ENCODE assay signal across 8 cellular contexts in genomic region chr17:36545465-36546417, GRCh38. TPM values are rescaled to one million over a fixed set of nuclear protein-coding genes. Genes with fewer than 3 reads are reported as not detected.
DNase-seq lines count a peak whose midpoint lies in the region; ATAC-seq and TF ChIP-seq lines count a peak whose summit lies in the region.

No MANE protein-coding gene starts in this region.

- peak; percentile 34 for ATAC-seq in HG03378 (IDR thresholded peaks at IDR 0.05; ENCODE audit: unreplicated experiment)
- ATAC-seq in left colon = peak; percentile 77

- DNase-seq in Ammon's horn (ENCODE audit: low spot score) (peak; percentile 97), NCI-H460 (ENCODE audit: extremely low read depth, low read depth) (peak; percentile 97), choroid plexus epithelial cell (ENCODE audit: low read depth) (peak; percentile 99), left colon (peak; percentile 96 to 97)
- DNase-seq in activated CD4-positive, alpha-beta T cell treated with anti-CD3 and anti-CD28 coated beads for 4 hours = peak; percentile 94 to 95
- peak; percentile 78 to 93 (median 90) for DNase-seq in stimulated activated CD4-positive, alpha-beta T cell treated with anti-CD3 and anti-CD28 coated beads, Interleukin-1b, Interleukin-23, amount 100 ng/mL, for 24 hours (ENCODE audit: low read depth in 4 of 4, low spot score in 1 of 4)

- TF ChIP-seq POLR2A in GM19193 (IDR thresholded peaks at IDR 0.05; ENCODE audit: extremely low read depth, insufficient read depth, insufficient read length) = peak; percentile 42

- intact Hi-C loops in left colon (cut with DNase I, micrococcal nuclease) = loop anchor here in 1 of 2 donors (5.0 kb wide), 1 partner anchor 47 kb away; the partner anchor contains the start of gene DHRS11

- peak overlapping the region; percentile 98 for H3K4me3 ChIP-seq in choroid plexus epithelial cell (ENCODE audit: low read depth, low read length)

- TF ChIP-seq CTCF in choroid plexus epithelial cell (conservative IDR thresholded peaks at IDR 0.05; ENCODE audit: low read depth, low read length) = no peak

RNA-seq across cellular contexts. Expression of gene GGNBP2, which starts 1.0 kb away (rescaled TPM):
- 51.5 and 59.2 TPM in 2 replicates for total RNA-seq in NCI-H460 (2014; rRNA removed; shearing (Covaris generic))
- 49.3 and 77.6 TPM in 2 replicates for polyA plus RNA-seq in NCI-H460 (2014; cell fraction: nucleus; rRNA removed)
- 10 to 100 TPM; 76.4 to 86.7 TPM for total RNA-seq in left colon

RNA-seq across cellular contexts. Expression of gene PIGW, which starts 11.0 kb away (rescaled TPM):
- total RNA-seq in NCI-H460 (2014; rRNA removed; shearing (Covaris generic)) = 9.1 and 12.6 TPM in 2 replicates
- 12.6 and 18.0 TPM in 2 replicates for polyA plus RNA-seq in NCI-H460 (2014; cell fraction: nucleus; rRNA removed)
- 1 to 10 TPM; 6.0 to 9.3 TPM for total RNA-seq in left colon

RNA-seq across cellular contexts. Expression of gene MYO19, which starts 11.1 kb away (rescaled TPM):
- total RNA-seq in NCI-H460 (2014; rRNA removed; shearing (Covaris generic)) = 64.9 and 68.0 TPM in 2 replicates
- 419 and 481 TPM in 2 replicates for polyA plus RNA-seq in NCI-H460 (2014; cell fraction: nucleus; rRNA removed)
- total RNA-seq in left colon = 10 to 100 TPM; 68.4 to 99.3 TPM

RNA-seq across cellular contexts. Expression of gene DHRS11, which starts 45.9 kb away (rescaled TPM):
- 10.0 and 11.3 TPM in 2 replicates for total RNA-seq in NCI-H460 (2014; rRNA removed; shearing (Covaris generic))
- 43.0 and 43.6 TPM in 2 replicates for polyA plus RNA-seq in NCI-H460 (2014; cell fraction: nucleus; rRNA removed)
- total RNA-seq in left colon = 100 to 1,000 TPM; 221 to 249 TPM

RNA-seq across cellular contexts. Expression of gene MRM1, which starts 55.6 kb away (rescaled TPM):
- total RNA-seq in NCI-H460 (2014; rRNA removed; shearing (Covaris generic)) = 8.2 and 9.1 TPM in 2 replicates
- polyA plus RNA-seq in NCI-H460 (2014; cell fraction: nucleus; rRNA removed) = 44.7 and 47.6 TPM in 2 replicates
- total RNA-seq in left colon = 10 to 100 TPM in 1 of 2 donors, 1 to 10 TPM in 1; 7.6 to 10.2 TPM

Comparison
In these comparisons a context has a peak if more than half of its experiments do, and no peak if none do; other contexts are left out.
1. Peak in every context shown above with its lines: DNase-seq, ATAC-seq and H3K4me3 ChIP-seq.